26 cellular contexts compared by ENCODE assay signal in the genomic region with DNA sequence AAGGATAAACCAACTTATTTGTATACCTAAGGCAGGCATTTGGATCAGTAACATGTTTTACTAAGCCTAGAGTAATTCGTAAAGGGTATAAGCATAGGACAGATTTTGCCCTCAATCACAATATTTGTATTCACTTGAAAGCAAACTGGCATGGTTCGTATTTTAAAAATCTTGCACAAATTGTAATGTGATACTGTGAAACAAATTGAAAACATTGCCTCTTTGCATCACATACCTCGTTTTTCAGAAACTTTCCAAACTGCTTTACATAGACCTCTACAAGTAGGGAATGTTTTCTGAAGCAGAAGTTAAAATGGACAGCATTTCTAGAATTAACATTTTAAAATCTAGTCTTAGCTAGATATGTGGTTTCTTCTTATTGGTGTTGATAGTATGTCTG.
"Had no signal": no experiment of that assay in that cellular context is flagged by ENCODE, and none has a peak within 500 bp of the region (broad histone marks: within the 10 kb centered on the region; RNA-seq: fewer than 3 reads in every experiment).

No MANE protein-coding gene starts in this region.

- H3K4me2 ChIP-seq: KMS-11 had no signal

- H3K9ac ChIP-seq: KMS-11 had no signal

- H3K4me3 ChIP-seq: K562, SJSA1, SK-N-MC had no signal

- H3K36me3 ChIP-seq: SJSA1 had no signal

- H3K27me3 ChIP-seq: SJSA1 had no signal

- H3K27me3 Mint-ChIP-seq: IgD-negative memory B cell, T-cell had no signal

- H3K4me3 Mint-ChIP-seq: T-cell had no signal

- H3K27ac Mint-ChIP-seq: IgD-negative memory B cell, T-cell had no signal

- ATAC-seq: K562, T-cell had no signal

- DNase-seq: MV-4-11, NCI-H1048, NCI-H1105, NCI-H1417, NCI-H1436 treated with DMSO at 0.1 percent for 48 hours, NCI-H1694, NCI-H187 treated with DMSO at 0.1 percent for 48 hours, NCI-H2029 treated with DMSO at 0.1 percent for 48 hours, NCI-H2171 treated with DMSO at 0.1 percent for 48 hours, NCI-H2227 treated with DMSO at 0.1 percent for 48 hours, NCI-H524 treated with DMSO at 0.1 percent for 48 hours, NCI-H69, NCI-H774, Right ventricle myocardium superior, RPMI8226, SIG-M5, SW 1271, T-cell had no signal

- H3K9me3 ChIP-seq: SJSA1 had no signal

- H3K9me3 Mint-ChIP-seq: IgD-negative memory B cell, T-cell had no signal

- FAIRE-seq: HTR-8/SVneo, K562, RCC 7860 had no signal

- H3K27ac ChIP-seq: HL-60, KMS-11, SJSA1, SK-N-MC had no signal
